In genomic region chr6:86943819-86944407, GRCh38 we compare ENCODE assay signal across 23 cellular contexts. TPM values are rescaled to one million over a fixed set of nuclear protein-coding genes. Genes with fewer than 3 reads are reported as not detected.
"Had no signal": no experiment of that assay in that cellular context is flagged by ENCODE, and none has a peak within 500 bp of the region (broad histone marks: within the 10 kb centered on the region; RNA-seq: fewer than 3 reads in every experiment).

No MANE protein-coding gene starts in this region.

- H3K4me1 Mint-ChIP-seq: naive thymus-derived CD4-positive, alpha-beta T cell had no signal

- H3K4me1 ChIP-seq: suprapubic skin, tibial artery, upper lobe of left lung, vagina had no signal

- H2AFZ ChIP-seq: hepatocyte had no signal

- H3K36me3 Mint-ChIP-seq: naive thymus-derived CD4-positive, alpha-beta T cell had no signal

- H3K4me3 Mint-ChIP-seq: naive thymus-derived CD4-positive, alpha-beta T cell had no signal

- H3K27ac ChIP-seq: coronary artery, hepatocyte, suprapubic skin, tibial artery, upper lobe of left lung, vagina had no signal

- H3K27me3 ChIP-seq: hepatocyte, suprapubic skin, upper lobe of left lung, vagina had no signal

- H3K4me2 ChIP-seq: hepatocyte had no signal

- H3K36me3 ChIP-seq: suprapubic skin, tibial artery, upper lobe of left lung, vagina had no signal

- H3K27ac Mint-ChIP-seq: naive thymus-derived CD4-positive, alpha-beta T cell; progenitor cell of endocrine pancreas had no signal

- DNase-seq: effector CD4-positive, alpha-beta T cell; foreskin melanocyte; head of caudate nucleus; kidney; left cardiac atrium; naive thymus-derived CD4-positive, alpha-beta T cell; right cardiac atrium; small intestine; stimulated activated CD4-positive, alpha-beta T cell treated with anti-CD3 and anti-CD28 coated beads, Interleukin-12 subunit alpha, Interleukin-12 subunit beta, amount 100 ng/mL, for 4 hours; stimulated activated naive CD4-positive, alpha-beta T cell treated with Interleukin-2 at 50 U/mL for 16 hours; tibial artery; upper lobe of left lung had no signal

- H3K9me3 ChIP-seq: suprapubic skin, tibial artery, upper lobe of left lung, vagina had no signal

- ATAC-seq: left cardiac atrium; naive thymus-derived CD4-positive, alpha-beta T cell; right cardiac atrium had no signal

- H3K4me3 ChIP-seq: coronary artery, hepatocyte, suprapubic skin, tibial artery, upper lobe of left lung, vagina had no signal

RNA-seq across cellular contexts. Expression of gene HTR1E, which starts 6.6 kb away (rescaled TPM):
- total RNA-seq: dermis microvascular lymphatic vessel endothelial cell; kidney; left cardiac atrium; liver; lung microvascular endothelial cell; mesenteric fat pad; mononuclear cell; naive thymus-derived CD4-positive, alpha-beta T cell; osteocyte; progenitor cell of endocrine pancreas; right cardiac atrium; suprapubic skin; upper lobe of left lung; vagina had no signal
